ENCODE assay signal across 1 cellular context in the genomic region with DNA sequence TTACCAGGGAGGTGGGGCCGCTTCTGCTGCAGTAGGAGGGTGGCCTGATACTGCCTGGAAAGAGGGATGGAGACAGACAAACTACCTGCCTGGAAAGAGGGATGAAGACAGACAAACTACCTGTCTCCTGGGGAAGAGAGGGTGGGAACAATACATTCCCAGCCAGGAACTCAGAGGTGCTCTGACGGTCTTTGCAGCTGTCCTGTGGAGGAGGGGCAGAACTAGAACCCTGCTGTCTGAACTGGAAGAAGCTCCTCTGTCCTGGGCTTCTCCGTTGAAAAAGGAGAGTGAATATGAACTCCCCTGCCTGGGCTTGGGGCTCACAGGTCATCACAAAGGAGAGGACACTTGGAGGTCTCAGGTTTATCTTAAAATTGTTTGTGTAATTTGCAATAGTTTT.
TF ChIP-seq lines count a peak whose summit lies in the region.

No MANE protein-coding gene starts in this region.

TF ChIP-seq in GM12878, 131 proteins besides CTCF, POLR2A, EP300 and RAD21 (continued from another document):
- TF ChIP-seq, protein P1, sequence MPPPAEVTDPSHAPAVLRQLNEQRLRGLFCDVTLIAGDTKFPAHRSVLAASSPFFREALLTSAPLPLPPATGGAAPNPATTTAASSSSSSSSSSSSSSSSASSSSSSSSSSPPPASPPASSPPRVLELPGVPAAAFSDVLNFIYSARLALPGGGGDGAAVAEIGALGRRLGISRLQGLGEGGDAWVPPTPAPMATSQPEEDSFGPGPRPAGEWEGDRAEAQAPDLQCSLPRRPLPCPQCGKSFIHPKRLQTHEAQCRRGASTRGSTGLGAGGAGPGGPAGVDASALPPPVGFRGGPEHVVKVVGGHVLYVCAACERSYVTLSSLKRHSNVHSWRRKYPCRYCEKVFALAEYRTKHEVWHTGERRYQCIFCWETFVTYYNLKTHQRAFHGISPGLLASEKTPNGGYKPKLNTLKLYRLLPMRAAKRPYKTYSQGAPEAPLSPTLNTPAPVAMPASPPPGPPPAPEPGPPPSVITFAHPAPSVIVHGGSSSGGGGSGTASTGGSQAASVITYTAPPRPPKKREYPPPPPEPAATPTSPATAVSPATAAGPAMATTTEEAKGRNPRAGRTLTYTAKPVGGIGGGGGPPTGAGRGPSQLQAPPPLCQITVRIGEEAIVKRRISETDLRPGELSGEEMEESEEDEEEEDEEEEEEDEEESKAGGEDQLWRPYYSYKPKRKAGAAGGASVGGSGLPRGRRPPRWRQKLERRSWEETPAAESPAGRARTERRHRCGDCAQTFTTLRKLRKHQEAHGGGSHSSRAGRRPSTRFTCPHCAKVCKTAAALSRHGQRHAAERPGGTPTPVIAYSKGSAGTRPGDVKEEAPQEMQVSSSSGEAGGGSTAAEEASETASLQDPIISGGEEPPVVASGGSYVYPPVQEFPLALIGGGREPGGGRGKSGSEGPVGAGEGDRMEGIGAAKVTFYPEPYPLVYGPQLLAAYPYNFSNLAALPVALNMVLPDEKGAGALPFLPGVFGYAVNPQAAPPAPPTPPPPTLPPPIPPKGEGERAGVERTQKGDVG (CRISPR knock-in tag; IDR thresholded peaks at IDR 0.05), result no peak
- no peak for TF ChIP-seq SUZ12 (IDR thresholded peaks at IDR 0.05; ENCODE audit: unreplicated experiment)
- TF ChIP-seq, protein P2, sequence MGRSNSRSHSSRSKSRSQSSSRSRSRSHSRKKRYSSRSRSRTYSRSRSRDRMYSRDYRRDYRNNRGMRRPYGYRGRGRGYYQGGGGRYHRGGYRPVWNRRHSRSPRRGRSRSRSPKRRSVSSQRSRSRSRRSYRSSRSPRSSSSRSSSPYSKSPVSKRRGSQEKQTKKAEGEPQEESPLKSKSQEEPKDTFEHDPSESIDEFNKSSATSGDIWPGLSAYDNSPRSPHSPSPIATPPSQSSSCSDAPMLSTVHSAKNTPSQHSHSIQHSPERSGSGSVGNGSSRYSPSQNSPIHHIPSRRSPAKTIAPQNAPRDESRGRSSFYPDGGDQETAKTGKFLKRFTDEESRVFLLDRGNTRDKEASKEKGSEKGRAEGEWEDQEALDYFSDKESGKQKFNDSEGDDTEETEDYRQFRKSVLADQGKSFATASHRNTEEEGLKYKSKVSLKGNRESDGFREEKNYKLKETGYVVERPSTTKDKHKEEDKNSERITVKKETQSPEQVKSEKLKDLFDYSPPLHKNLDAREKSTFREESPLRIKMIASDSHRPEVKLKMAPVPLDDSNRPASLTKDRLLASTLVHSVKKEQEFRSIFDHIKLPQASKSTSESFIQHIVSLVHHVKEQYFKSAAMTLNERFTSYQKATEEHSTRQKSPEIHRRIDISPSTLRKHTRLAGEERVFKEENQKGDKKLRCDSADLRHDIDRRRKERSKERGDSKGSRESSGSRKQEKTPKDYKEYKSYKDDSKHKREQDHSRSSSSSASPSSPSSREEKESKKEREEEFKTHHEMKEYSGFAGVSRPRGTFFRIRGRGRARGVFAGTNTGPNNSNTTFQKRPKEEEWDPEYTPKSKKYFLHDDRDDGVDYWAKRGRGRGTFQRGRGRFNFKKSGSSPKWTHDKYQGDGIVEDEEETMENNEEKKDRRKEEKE (IDR thresholded peaks at IDR 0.05), result no peak
- no peak for TF ChIP-seq FOXK2 (IDR thresholded peaks at IDR 0.05)
